ENCODE assay signal across 1 cellular context in the genomic region with DNA sequence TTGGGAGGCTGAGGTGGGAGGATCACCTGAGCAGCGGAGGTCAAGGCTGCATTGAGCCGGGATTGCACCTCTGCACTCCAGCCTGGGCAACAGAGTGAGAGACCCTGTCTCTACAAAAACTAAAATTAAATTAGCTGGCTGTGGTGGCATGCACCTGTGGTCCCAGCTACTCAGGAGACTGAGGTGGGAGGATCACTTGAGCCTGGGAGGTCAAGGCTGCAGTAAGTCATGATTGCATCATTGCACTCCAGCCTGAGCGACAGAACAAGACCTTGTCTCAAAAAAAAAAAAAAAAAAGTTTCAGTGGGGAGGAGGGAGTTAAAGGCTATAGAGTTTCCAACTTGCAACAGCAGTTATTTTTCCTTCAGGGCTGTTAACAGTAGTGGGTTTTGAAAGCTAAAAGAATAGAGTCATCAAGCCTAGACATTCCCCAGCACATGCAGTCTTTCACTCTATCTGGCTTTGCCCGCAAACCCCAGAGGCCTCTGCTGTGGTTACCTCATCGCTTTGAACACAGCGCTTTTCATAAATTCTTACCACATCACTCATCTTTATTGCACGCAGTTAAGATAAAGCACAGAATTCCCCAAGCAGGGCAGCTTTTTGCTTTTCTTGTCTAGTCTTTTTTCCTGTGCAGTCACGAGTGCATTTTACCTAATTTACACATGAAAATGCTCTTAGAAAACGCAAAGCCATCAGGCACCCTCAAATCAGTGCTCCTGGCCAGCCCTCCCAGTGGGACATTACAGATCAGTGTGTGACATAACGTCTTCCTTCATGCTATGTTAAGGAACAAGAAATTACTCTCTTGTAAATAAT.
TF ChIP-seq lines count a peak whose summit lies in the region.

No MANE protein-coding gene starts in this region.

TF ChIP-seq in HepG2, 621 proteins besides CTCF, POLR2A, EP300 and RAD21 (continued from another document and continues in another):
- TF ChIP-seq ZNF143 (CRISPR knock-in tag; IDR thresholded peaks at IDR 0.05) (0 out of 2 replicates have a peak, but pooled peaks have one; percentile 21), THAP11 (CRISPR knock-in tag; IDR thresholded peaks at IDR 0.05) (peak; percentile 51), NR2F1 (CRISPR knock-in tag; IDR thresholded peaks at IDR 0.05) (peak; percentile 43 to 76; a peak in 2 of 4 replicates), ZFP62 (CRISPR knock-in tag; IDR thresholded peaks at IDR 0.05) (no peak), ZNF263 (CRISPR knock-in tag; IDR thresholded peaks at IDR 0.05) (peak; percentile 64; the same call in 1 of the 2 replicates), MBNL3 (CRISPR knock-in tag; conservative IDR thresholded peaks at IDR 0.05) (no peak), ZNF337 (CRISPR knock-in tag; IDR thresholded peaks at IDR 0.05; ENCODE audit: borderline replicate concordance, low read depth) (no peak), ZC3H4 (CRISPR knock-in tag; IDR thresholded peaks at IDR 0.05; ENCODE audit: borderline replicate concordance) (peak; percentile 18; the same call in 1 of the 2 replicates), EED (CRISPR knock-in tag; IDR thresholded peaks at IDR 0.05) (no peak), TBL1XR1 (IDR thresholded peaks at IDR 0.05; ENCODE audit: borderline replicate concordance, low read length, partially characterized antibody) (no peak), ZNF816 (CRISPR knock-in tag; IDR thresholded peaks at IDR 0.05; ENCODE audit: borderline replicate concordance) (peak; percentile 29; the same call in 1 of the 2 replicates), ZNF264 (CRISPR knock-in tag; IDR thresholded peaks at IDR 0.05) (0 out of 2 replicates have a peak, but pooled peaks have one; percentile 23), ZNF652 (CRISPR knock-in tag; IDR thresholded peaks at IDR 0.05; ENCODE audit: borderline replicate concordance, low read depth) (peak; percentile 72), POLR2G (IDR thresholded peaks at IDR 0.05; ENCODE audit: low read depth, low read length) (peak; percentile 59; the same call in 1 of the 2 replicates), ZNF878 (CRISPR knock-in tag; IDR thresholded peaks at IDR 0.05) (peak; percentile 27; the same call in 1 of the 2 replicates), DNMT3B (CRISPR knock-in tag; conservative IDR thresholded peaks at IDR 0.05) (0 out of 2 replicates have a peak, but pooled peaks have one; percentile 68), FOXA3 (CRISPR knock-in tag; IDR thresholded peaks at IDR 0.05) (peak; percentile 38; the same call in 1 of the 2 replicates), FOSL1 (CRISPR knock-in tag; IDR thresholded peaks at IDR 0.05; ENCODE audit: borderline replicate concordance) (peak; percentile 40; the same call in 1 of the 2 replicates), JUN (CRISPR knock-in tag; IDR thresholded peaks at IDR 0.05) (peak; percentile 85), ZNF761 (CRISPR knock-in tag; conservative IDR thresholded peaks at IDR 0.05) (0 out of 2 replicates have a peak, but pooled peaks have one; percentile 36), PHF21A (CRISPR knock-in tag; IDR thresholded peaks at IDR 0.05) (0 out of 2 replicates have a peak, but pooled peaks have one; percentile 47), DR1 (CRISPR knock-in tag; IDR thresholded peaks at IDR 0.05) (no peak), ZFX (CRISPR knock-in tag; IDR thresholded peaks at IDR 0.05; ENCODE audit: low read depth) (peak; percentile 42; the same call in 1 of the 2 replicates), HDAC2 (CRISPR knock-in tag; IDR thresholded peaks at IDR 0.05) (peak; percentile 46; the same call in 1 of the 2 replicates), DPF2 (CRISPR knock-in tag; IDR thresholded peaks at IDR 0.05; ENCODE audit: borderline replicate concordance, low read depth) (peak; percentile 52; the same call in 1 of the 2 replicates), TBX2 (CRISPR knock-in tag; IDR thresholded peaks at IDR 0.05; ENCODE audit: borderline replicate concordance) (no peak), ZNF282 (IDR thresholded peaks at IDR 0.05; ENCODE audit: partially characterized antibody) (no peak), ZNF329 (CRISPR knock-in tag; IDR thresholded peaks at IDR 0.05; ENCODE audit: low read depth) (no peak), ZNF615 (CRISPR knock-in tag; IDR thresholded peaks at IDR 0.05; ENCODE audit: borderline replicate concordance) (no peak), ZNF460 (CRISPR knock-in tag; IDR thresholded peaks at IDR 0.05; ENCODE audit: borderline replicate concordance) (peak; percentile 74; the same call in 1 of the 2 replicates)
- TF ChIP-seq, protein P1, sequence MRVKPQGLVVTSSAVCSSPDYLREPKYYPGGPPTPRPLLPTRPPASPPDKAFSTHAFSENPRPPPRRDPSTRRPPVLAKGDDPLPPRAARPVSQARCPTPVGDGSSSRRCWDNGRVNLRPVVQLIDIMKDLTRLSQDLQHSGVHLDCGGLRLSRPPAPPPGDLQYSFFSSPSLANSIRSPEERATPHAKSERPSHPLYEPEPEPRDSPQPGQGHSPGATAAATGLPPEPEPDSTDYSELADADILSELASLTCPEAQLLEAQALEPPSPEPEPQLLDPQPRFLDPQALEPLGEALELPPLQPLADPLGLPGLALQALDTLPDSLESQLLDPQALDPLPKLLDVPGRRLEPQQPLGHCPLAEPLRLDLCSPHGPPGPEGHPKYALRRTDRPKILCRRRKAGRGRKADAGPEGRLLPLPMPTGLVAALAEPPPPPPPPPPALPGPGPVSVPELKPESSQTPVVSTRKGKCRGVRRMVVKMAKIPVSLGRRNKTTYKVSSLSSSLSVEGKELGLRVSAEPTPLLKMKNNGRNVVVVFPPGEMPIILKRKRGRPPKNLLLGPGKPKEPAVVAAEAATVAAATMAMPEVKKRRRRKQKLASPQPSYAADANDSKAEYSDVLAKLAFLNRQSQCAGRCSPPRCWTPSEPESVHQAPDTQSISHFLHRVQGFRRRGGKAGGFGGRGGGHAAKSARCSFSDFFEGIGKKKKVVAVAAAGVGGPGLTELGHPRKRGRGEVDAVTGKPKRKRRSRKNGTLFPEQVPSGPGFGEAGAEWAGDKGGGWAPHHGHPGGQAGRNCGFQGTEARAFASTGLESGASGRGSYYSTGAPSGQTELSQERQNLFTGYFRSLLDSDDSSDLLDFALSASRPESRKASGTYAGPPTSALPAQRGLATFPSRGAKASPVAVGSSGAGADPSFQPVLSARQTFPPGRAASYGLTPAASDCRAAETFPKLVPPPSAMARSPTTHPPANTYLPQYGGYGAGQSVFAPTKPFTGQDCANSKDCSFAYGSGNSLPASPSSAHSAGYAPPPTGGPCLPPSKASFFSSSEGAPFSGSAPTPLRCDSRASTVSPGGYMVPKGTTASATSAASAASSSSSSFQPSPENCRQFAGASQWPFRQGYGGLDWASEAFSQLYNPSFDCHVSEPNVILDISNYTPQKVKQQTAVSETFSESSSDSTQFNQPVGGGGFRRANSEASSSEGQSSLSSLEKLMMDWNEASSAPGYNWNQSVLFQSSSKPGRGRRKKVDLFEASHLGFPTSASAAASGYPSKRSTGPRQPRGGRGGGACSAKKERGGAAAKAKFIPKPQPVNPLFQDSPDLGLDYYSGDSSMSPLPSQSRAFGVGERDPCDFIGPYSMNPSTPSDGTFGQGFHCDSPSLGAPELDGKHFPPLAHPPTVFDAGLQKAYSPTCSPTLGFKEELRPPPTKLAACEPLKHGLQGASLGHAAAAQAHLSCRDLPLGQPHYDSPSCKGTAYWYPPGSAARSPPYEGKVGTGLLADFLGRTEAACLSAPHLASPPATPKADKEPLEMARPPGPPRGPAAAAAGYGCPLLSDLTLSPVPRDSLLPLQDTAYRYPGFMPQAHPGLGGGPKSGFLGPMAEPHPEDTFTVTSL (CRISPR knock-in tag; IDR thresholded peaks at IDR 0.05; ENCODE audit: borderline replicate concordance) = no peak; the same call in 1 of the 2 replicates
- TF ChIP-seq, protein P2, sequence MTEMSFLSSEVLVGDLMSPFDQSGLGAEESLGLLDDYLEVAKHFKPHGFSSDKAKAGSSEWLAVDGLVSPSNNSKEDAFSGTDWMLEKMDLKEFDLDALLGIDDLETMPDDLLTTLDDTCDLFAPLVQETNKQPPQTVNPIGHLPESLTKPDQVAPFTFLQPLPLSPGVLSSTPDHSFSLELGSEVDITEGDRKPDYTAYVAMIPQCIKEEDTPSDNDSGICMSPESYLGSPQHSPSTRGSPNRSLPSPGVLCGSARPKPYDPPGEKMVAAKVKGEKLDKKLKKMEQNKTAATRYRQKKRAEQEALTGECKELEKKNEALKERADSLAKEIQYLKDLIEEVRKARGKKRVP (CRISPR knock-in tag; IDR thresholded peaks at IDR 0.05) = peak in 1 of 2 experiments; percentile 89; a peak in 2 of 4 replicates
- TF ChIP-seq, protein P3, sequence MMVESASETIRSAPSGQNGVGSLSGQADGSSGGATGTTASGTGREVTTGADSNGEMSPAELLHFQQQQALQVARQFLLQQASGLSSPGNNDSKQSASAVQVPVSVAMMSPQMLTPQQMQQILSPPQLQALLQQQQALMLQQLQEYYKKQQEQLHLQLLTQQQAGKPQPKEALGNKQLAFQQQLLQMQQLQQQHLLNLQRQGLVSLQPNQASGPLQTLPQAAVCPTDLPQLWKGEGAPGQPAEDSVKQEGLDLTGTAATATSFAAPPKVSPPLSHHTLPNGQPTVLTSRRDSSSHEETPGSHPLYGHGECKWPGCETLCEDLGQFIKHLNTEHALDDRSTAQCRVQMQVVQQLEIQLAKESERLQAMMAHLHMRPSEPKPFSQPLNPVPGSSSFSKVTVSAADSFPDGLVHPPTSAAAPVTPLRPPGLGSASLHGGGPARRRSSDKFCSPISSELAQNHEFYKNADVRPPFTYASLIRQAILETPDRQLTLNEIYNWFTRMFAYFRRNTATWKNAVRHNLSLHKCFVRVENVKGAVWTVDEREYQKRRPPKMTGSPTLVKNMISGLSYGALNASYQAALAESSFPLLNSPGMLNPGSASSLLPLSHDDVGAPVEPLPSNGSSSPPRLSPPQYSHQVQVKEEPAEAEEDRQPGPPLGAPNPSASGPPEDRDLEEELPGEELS (CRISPR knock-in tag; IDR thresholded peaks at IDR 0.05) = 0 out of 2 replicates have a peak, but pooled peaks have one; percentile 16
- TF ChIP-seq, protein P4, sequence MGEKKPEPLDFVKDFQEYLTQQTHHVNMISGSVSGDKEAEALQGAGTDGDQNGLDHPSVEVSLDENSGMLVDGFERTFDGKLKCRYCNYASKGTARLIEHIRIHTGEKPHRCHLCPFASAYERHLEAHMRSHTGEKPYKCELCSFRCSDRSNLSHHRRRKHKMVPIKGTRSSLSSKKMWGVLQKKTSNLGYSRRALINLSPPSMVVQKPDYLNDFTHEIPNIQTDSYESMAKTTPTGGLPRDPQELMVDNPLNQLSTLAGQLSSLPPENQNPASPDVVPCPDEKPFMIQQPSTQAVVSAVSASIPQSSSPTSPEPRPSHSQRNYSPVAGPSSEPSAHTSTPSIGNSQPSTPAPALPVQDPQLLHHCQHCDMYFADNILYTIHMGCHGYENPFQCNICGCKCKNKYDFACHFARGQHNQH (CRISPR knock-in tag; IDR thresholded peaks at IDR 0.05) = peak; percentile 72; the same call in 1 of the 2 replicates
- TF ChIP-seq, protein P5, sequence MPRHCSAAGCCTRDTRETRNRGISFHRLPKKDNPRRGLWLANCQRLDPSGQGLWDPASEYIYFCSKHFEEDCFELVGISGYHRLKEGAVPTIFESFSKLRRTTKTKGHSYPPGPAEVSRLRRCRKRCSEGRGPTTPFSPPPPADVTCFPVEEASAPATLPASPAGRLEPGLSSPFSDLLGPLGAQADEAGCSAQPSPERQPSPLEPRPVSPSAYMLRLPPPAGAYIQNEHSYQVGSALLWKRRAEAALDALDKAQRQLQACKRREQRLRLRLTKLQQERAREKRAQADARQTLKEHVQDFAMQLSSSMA (CRISPR knock-in tag; IDR thresholded peaks at IDR 0.05) = 0 out of 2 replicates have a peak, but pooled peaks have one; percentile 43
- TF ChIP-seq, protein P6, sequence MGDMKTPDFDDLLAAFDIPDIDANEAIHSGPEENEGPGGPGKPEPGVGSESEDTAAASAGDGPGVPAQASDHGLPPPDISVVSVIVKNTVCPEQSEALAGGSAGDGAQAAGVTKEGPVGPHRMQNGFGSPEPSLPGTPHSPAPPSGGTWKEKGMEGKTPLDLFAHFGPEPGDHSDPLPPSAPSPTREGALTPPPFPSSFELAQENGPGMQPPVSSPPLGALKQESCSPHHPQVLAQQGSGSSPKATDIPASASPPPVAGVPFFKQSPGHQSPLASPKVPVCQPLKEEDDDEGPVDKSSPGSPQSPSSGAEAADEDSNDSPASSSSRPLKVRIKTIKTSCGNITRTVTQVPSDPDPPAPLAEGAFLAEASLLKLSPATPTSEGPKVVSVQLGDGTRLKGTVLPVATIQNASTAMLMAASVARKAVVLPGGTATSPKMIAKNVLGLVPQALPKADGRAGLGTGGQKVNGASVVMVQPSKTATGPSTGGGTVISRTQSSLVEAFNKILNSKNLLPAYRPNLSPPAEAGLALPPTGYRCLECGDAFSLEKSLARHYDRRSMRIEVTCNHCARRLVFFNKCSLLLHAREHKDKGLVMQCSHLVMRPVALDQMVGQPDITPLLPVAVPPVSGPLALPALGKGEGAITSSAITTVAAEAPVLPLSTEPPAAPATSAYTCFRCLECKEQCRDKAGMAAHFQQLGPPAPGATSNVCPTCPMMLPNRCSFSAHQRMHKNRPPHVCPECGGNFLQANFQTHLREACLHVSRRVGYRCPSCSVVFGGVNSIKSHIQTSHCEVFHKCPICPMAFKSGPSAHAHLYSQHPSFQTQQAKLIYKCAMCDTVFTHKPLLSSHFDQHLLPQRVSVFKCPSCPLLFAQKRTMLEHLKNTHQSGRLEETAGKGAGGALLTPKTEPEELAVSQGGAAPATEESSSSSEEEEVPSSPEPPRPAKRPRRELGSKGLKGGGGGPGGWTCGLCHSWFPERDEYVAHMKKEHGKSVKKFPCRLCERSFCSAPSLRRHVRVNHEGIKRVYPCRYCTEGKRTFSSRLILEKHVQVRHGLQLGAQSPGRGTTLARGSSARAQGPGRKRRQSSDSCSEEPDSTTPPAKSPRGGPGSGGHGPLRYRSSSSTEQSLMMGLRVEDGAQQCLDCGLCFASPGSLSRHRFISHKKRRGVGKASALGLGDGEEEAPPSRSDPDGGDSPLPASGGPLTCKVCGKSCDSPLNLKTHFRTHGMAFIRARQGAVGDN (CRISPR knock-in tag; IDR thresholded peaks at IDR 0.05) = peak; percentile 33
- TF ChIP-seq, protein P7, sequence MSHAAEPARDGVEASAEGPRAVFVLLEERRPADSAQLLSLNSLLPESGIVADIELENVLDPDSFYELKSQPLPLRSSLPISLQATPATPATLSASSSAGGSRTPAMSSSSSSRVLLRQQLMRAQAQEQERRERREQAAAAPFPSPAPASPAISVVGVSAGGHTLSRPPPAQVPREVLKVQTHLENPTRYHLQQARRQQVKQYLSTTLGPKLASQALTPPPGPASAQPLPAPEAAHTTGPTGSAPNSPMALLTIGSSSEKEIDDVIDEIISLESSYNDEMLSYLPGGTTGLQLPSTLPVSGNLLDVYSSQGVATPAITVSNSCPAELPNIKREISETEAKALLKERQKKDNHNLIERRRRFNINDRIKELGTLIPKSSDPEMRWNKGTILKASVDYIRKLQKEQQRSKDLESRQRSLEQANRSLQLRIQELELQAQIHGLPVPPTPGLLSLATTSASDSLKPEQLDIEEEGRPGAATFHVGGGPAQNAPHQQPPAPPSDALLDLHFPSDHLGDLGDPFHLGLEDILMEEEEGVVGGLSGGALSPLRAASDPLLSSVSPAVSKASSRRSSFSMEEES (CRISPR knock-in tag; IDR thresholded peaks at IDR 0.05) = peak; percentile 44
